21 cellular contexts compared by ENCODE assay signal in the genomic region with DNA sequence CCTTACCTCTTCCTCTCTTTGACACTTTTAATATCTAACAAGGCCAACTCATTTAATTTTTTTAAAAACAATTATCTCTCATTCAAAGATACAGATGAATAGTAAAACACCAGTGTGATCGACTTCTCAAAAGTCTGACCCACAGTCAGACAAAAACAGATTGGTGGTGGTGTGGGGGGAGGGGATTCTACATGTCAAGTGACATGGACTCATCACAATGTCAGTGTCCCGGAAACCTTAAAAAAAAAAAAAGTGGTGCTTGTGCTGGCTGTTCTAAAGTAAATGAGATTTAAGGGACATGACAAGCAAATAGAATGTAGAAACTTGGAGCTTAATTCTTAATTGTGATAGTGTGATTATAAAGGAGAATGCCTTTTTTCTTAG. TPM values are rescaled to one million over a fixed set of nuclear protein-coding genes. Genes with fewer than 3 reads are reported as not detected.
A peak's percentile ranks its signal among the peaks of the same experiment; 100 is the strongest.
DNase-seq lines count a peak whose midpoint lies in the region; ATAC-seq and TF ChIP-seq lines count a peak whose summit lies in the region.
"Had no signal": no experiment of that assay in that cellular context is flagged by ENCODE, and none has a peak within 500 bp of the region (broad histone marks: within the 10 kb centered on the region; RNA-seq: fewer than 3 reads in every experiment).

No MANE protein-coding gene starts in this region.

- H3K9me3 ChIP-seq in RWPE2 (ENCODE audit: severe bottlenecking) (peaks cover 3% of the 10 kb centered on the region), mesenchymal stem cell (ENCODE audit: control insufficient read depth, low read length) (peaks cover 18% of the 10 kb centered on the region)
- H3K9me3 ChIP-seq: psoas muscle, transverse colon had no signal

- H3K4ac ChIP-seq in mesenchymal stem cell (ENCODE audit: low read depth in 1 of 2, low read length in 2 of 2), result no peak overlapping the region

- H2BK12ac ChIP-seq in mesenchymal stem cell (ENCODE audit: low read length in 2 of 2), result no peak overlapping the region

- H3K4me1 ChIP-seq in RWPE2 (ENCODE audit: insufficient read depth, poor library complexity, severe bottlenecking) (peaks cover 32% of the 10 kb centered on the region), mesenchymal stem cell (ENCODE audit: control insufficient read depth, insufficient read depth, low read depth, low read length) (no peaks in the 10 kb centered on the region)
- H3K4me1 ChIP-seq: psoas muscle, transverse colon had no signal

- no peak overlapping the region for H2AFZ ChIP-seq in mesenchymal stem cell (ENCODE audit: low read depth, low read length)

- H2BK15ac ChIP-seq in mesenchymal stem cell (ENCODE audit: low read depth, poor library complexity, severe bottlenecking), result no peak overlapping the region

- no peak overlapping the region for H4K91ac ChIP-seq in mesenchymal stem cell (ENCODE audit: low read length)

- H3K9me3 Mint-ChIP-seq in activated T-cell treated with anti-CD3 and anti-CD28 coated beads, Interleukin-2, amount 50 U/mL, for 72 hours, result peaks cover 0 to 3% of the 10 kb centered on the region in 2 donors
- H3K9me3 Mint-ChIP-seq in glutamatergic neuron (ENCODE audit: unreplicated experiment), result peaks cover 6% of the 10 kb centered on the region

- no peak overlapping the region for H3K4me2 ChIP-seq in mesenchymal stem cell (ENCODE audit: low read length, poor library complexity, severe bottlenecking)

- H3K4me1 Mint-ChIP-seq in activated T-cell treated with anti-CD3 and anti-CD28 coated beads, Interleukin-2, amount 50 U/mL, for 72 hours (ENCODE audit: low read depth), result peaks cover 8% of the 10 kb centered on the region
- H3K4me1 Mint-ChIP-seq in glutamatergic neuron (ENCODE audit: low read depth, unreplicated experiment), result peaks cover 6% of the 10 kb centered on the region
- H3K4me1 Mint-ChIP-seq: CD4-positive, alpha-beta memory T cell; naive thymus-derived CD4-positive, alpha-beta T cell; stimulated activated memory B cell treated with anti-CD40 and anti-IgM and Interleukin-4, amounts not matched to agents 10 μg/mL and 1 μg/mL and 100 μg/mL, for 72 hours had no signal

- H3K9ac ChIP-seq in mesenchymal stem cell (ENCODE audit: low read length), result peak overlapping the region; percentile 50

- H3K36me3 Mint-ChIP-seq in activated T-cell treated with anti-CD3 and anti-CD28 coated beads, Interleukin-2, amount 50 U/mL, for 72 hours (ENCODE audit: insufficient read depth in 2 of 2), result peaks cover 0 to 2% of the 10 kb centered on the region in 2 donors
- peaks cover 16% of the 10 kb centered on the region for H3K36me3 Mint-ChIP-seq in glutamatergic neuron (ENCODE audit: unreplicated experiment)
- H3K36me3 Mint-ChIP-seq: CD4-positive, alpha-beta memory T cell; stimulated activated memory B cell treated with anti-CD40 and anti-IgM and Interleukin-4, amounts not matched to agents 10 μg/mL and 1 μg/mL and 100 μg/mL, for 72 hours had no signal

- H3K23ac ChIP-seq in mesenchymal stem cell (ENCODE audit: low read length in 2 of 2), result no peak overlapping the region

- no peak overlapping the region for H4K8ac ChIP-seq in mesenchymal stem cell (ENCODE audit: low read length)

- H3K79me1 ChIP-seq in mesenchymal stem cell (replicated peaks; ENCODE audit: low read length, poor library complexity, severe bottlenecking), result no peaks in the 10 kb centered on the region

- H3K36me3 ChIP-seq in RWPE2 (ENCODE audit: low read depth) (no peaks in the 10 kb centered on the region), mesenchymal stem cell (ENCODE audit: control insufficient read depth in 1 of 2, insufficient read depth in 2 of 2, low read depth in 1 of 2, low read length in 2 of 2) (no peaks in the 10 kb centered on the region)
- H3K36me3 ChIP-seq: transverse colon had no signal

- peak in 1 of 2 donors; percentile 54 for ATAC-seq in activated T-cell treated with anti-CD3 and anti-CD28 coated beads, Interleukin-2, amount 50 U/mL, for 72 hours (replicated peaks in 1 of 2)
- no peak; the same call in 2 of the 3 replicates for ATAC-seq in RWPE2 (ENCODE audit: low read depth)
- ATAC-seq in HG03045 (IDR thresholded peaks at IDR 0.05; ENCODE audit: unreplicated experiment), result no peak
- ATAC-seq in HG02798 (IDR thresholded peaks at IDR 0.05; ENCODE audit: poor library complexity, unreplicated experiment), result no peak
- ATAC-seq: naive thymus-derived CD4-positive, alpha-beta T cell; psoas muscle; stimulated activated memory B cell treated with anti-CD40 and anti-IgM and Interleukin-4, amounts not matched to agents 10 μg/mL and 1 μg/mL and 100 μg/mL, for 72 hours had no signal

- peaks cover 29% of the 10 kb centered on the region for H3K27me3 Mint-ChIP-seq in activated T-cell treated with anti-CD3 and anti-CD28 coated beads, Interleukin-2, amount 50 U/mL, for 72 hours (ENCODE audit: low read depth)
- no peaks in the 10 kb centered on the region for H3K27me3 Mint-ChIP-seq in glutamatergic neuron (ENCODE audit: unreplicated experiment)

- H2BK120ac ChIP-seq in mesenchymal stem cell (ENCODE audit: low read depth, low read length), result no peak overlapping the region

- H3K27ac Mint-ChIP-seq in activated T-cell treated with anti-CD3 and anti-CD28 coated beads, Interleukin-2, amount 50 U/mL, for 72 hours, result no peak overlapping the region
- no peak overlapping the region for H3K27ac Mint-ChIP-seq in glutamatergic neuron (ENCODE audit: unreplicated experiment)
- H3K27ac Mint-ChIP-seq: CD4-positive, alpha-beta memory T cell; naive thymus-derived CD4-positive, alpha-beta T cell; stimulated activated memory B cell treated with anti-CD40 and anti-IgM and Interleukin-4, amounts not matched to agents 10 μg/mL and 1 μg/mL and 100 μg/mL, for 72 hours had no signal

- 57% methylated on average over 2 of the region's 2 CpGs for WGBS in mesenchymal stem cell

- H3K4me3 Mint-ChIP-seq in activated T-cell treated with anti-CD3 and anti-CD28 coated beads, Interleukin-2, amount 50 U/mL, for 72 hours, result peak overlapping the region; percentile 15 to 16
- H3K4me3 Mint-ChIP-seq in glutamatergic neuron (ENCODE audit: unreplicated experiment), result no peak overlapping the region
- H3K4me3 Mint-ChIP-seq: CD4-positive, alpha-beta memory T cell; naive thymus-derived CD4-positive, alpha-beta T cell; stimulated activated memory B cell treated with anti-CD40 and anti-IgM and Interleukin-4, amounts not matched to agents 10 μg/mL and 1 μg/mL and 100 μg/mL, for 72 hours had no signal

- H3K18ac ChIP-seq in mesenchymal stem cell (ENCODE audit: low read depth in 1 of 2, low read length in 2 of 2), result peak overlapping the region in 1 of 2 experiments; percentile 48

- H3K14ac ChIP-seq in mesenchymal stem cell (ENCODE audit: low read length in 2 of 2), result no peak overlapping the region

- H3K27ac ChIP-seq in RWPE2 (ENCODE audit: poor library complexity, severe bottlenecking) (peak overlapping the region; percentile 93), mesenchymal stem cell (ENCODE audit: low read length, poor library complexity, severe bottlenecking) (no peak overlapping the region)
- H3K27ac ChIP-seq: psoas muscle, transverse colon had no signal

- H3K27me3 ChIP-seq in RWPE2 (ENCODE audit: insufficient read depth, poor library complexity, severe bottlenecking) (no peaks in the 10 kb centered on the region), mesenchymal stem cell (ENCODE audit: control insufficient read depth in 1 of 2, insufficient read depth in 1 of 2, low read length in 2 of 2) (no peaks in the 10 kb centered on the region)
- H3K27me3 ChIP-seq: transverse colon had no signal

- no peak overlapping the region for H2BK5ac ChIP-seq in mesenchymal stem cell (ENCODE audit: low read depth, low read length, poor library complexity, severe bottlenecking)

- no peak overlapping the region for H3K4me3 ChIP-seq in RWPE2 (ENCODE audit: severe bottlenecking)
- H3K4me3 ChIP-seq in mesenchymal stem cell (ENCODE audit: insufficient read depth in 1 of 2, low read depth in 1 of 2, low read length in 2 of 2), result no peak overlapping the region
- H3K4me3 ChIP-seq: psoas muscle, transverse colon had no signal

- TF ChIP-seq CTCF in RWPE2 (IDR thresholded peaks at IDR 0.05; ENCODE audit: poor library complexity, severe bottlenecking), result no peak
- no peak for TF ChIP-seq CTCF in glutamatergic neuron (IDR thresholded peaks at IDR 0.05; ENCODE audit: partially characterized antibody, unreplicated experiment)

- H2AK5ac ChIP-seq in mesenchymal stem cell (ENCODE audit: low read length, severe bottlenecking), result no peak overlapping the region

- DNase-seq in activated T-cell treated with anti-CD3 and anti-CD28 coated beads, Interleukin-2, amount 50 U/mL, for 72 hours, result peak in 1 of 2 donors; percentile 8
- no peak for DNase-seq in activated T-cell treated with anti-CD3 and anti-CD28 coated beads, Interleukin-2, amount 50 U/mL, for 48 hours
- DNase-seq in RWPE2 (ENCODE audit: low spot score), result no peak
- no peak for DNase-seq in mesenchymal stem cell
- DNase-seq in stimulated activated CD4-positive, alpha-beta T cell treated with anti-CD3 and anti-CD28 coated beads, Interleukin-4, amount 100 ng/mL, for 1 hour, result no peak
- no peak for DNase-seq in glutamatergic neuron
- DNase-seq: activated CD4-positive, alpha-beta T cell treated with anti-CD3 and anti-CD28 coated beads for 48 hours; activated effector memory CD4-positive, alpha-beta T cell treated with anti-CD3 and anti-CD28 coated beads, Interleukin-2, amount 50 U/mL, for 16 hours; amniotic stem cell; CD4-positive, alpha-beta memory T cell; Kasumi-1; naive thymus-derived CD4-positive, alpha-beta T cell; NCI-H1417 treated with DMSO at 0.1 percent for 48 hours; psoas muscle; stimulated activated CD4-positive, alpha-beta T cell treated with anti-CD3 and anti-CD28 coated beads, Interleukin-15, amount 100 ng/mL, for 24 hours; transverse colon had no signal

RNA-seq across cellular contexts. Expression of gene RFPL4B, which starts 16.3 kb away (rescaled TPM):
- not detected for total RNA-seq in activated T-cell treated with anti-CD3 and anti-CD28 coated beads, Interleukin-2, amount 50 U/mL, for 72 hours
- polyA plus RNA-seq in mesenchymal stem cell (2013, experiment 1 of 2), result 0.01 TPM
- polyA plus RNA-seq in mesenchymal stem cell (2013, experiment 2 of 2), result not detected
- total RNA-seq in glutamatergic neuron (ENCODE audit: unreplicated experiment), result 1.1 TPM
- total RNA-seq: CD4-positive, alpha-beta memory T cell; cerebellum; kidney epithelial cell; naive thymus-derived CD4-positive, alpha-beta T cell; psoas muscle; transverse colon had no signal
- polyA plus RNA-seq: CD4-positive, alpha-beta memory T cell; naive thymus-derived CD4-positive, alpha-beta T cell; psoas muscle had no signal
